Comparison of ENCODE assay signal across 22 cellular contexts in genomic region chr13:99661791-99662190, GRCh38. TPM values are rescaled to one million over a fixed set of nuclear protein-coding genes. Genes with fewer than 3 reads are reported as not detected.
A peak's percentile ranks its signal among the peaks of the same experiment; 100 is the strongest.
DNase-seq lines count a peak whose midpoint lies in the region; ATAC-seq and TF ChIP-seq lines count a peak whose summit lies in the region.
"Had no signal": no experiment of that assay in that cellular context is flagged by ENCODE, and none has a peak within 500 bp of the region (broad histone marks: within the 10 kb centered on the region; RNA-seq: fewer than 3 reads in every experiment).

No MANE protein-coding gene starts in this region.

- H3K27me3 Mint-ChIP-seq in CD4-positive, alpha-beta memory T cell = no peaks in the 10 kb centered on the region

- no peak for ATAC-seq in HG03571 (IDR thresholded peaks at IDR 0.05; ENCODE audit: unreplicated experiment)
- ATAC-seq: activated CD8-positive, alpha-beta memory T cell treated with anti-CD3 and anti-CD28 coated beads, Interleukin-2, amount 10 ng/mL, durations not matched to agents 7 days and 5 days; psoas muscle had no signal

- intact Hi-C loops in CD4-positive, alpha-beta memory T cell (cut with micrococcal nuclease) = no loop called here
- intact Hi-C loops in colonic mucosa (cut with DNase I) = no loop called here

- POLR2A ChIA-PET in CD4-positive, alpha-beta memory T cell (lab: Charles Lee; ENCODE audit: partially characterized antibody) = no interaction called here

- H3K27ac Mint-ChIP-seq in CD4-positive, alpha-beta memory T cell = peak overlapping the region in 6 of 7 donors; percentile 42 to 61 (median 47)
- H3K27ac Mint-ChIP-seq: activated CD8-positive, alpha-beta memory T cell treated with anti-CD3 and anti-CD28 coated beads, Interleukin-2, amount 10 ng/mL, durations not matched to agents 7 days and 5 days had no signal

- no peaks in the 10 kb centered on the region for H3K36me3 ChIP-seq in CD4-positive, alpha-beta memory T cell (ENCODE audit: insufficient read depth, low read length)
- no peaks in the 10 kb centered on the region for H3K36me3 ChIP-seq in HUES48 (ENCODE audit: control insufficient read depth, insufficient read depth, low read length)
- no peaks in the 10 kb centered on the region for H3K36me3 ChIP-seq in NT2/D1 (ENCODE audit: insufficient read depth, insufficient read length, low read length)
- H3K36me3 ChIP-seq in iPS-20b (ENCODE audit: insufficient read depth, low read depth, low read length) = no peaks in the 10 kb centered on the region
- no peaks in the 10 kb centered on the region for H3K36me3 ChIP-seq in tibial nerve
- H3K36me3 ChIP-seq in colonic mucosa = no peaks in the 10 kb centered on the region

- no peak overlapping the region for H3K4me3 Mint-ChIP-seq in CD4-positive, alpha-beta memory T cell
- H3K4me3 Mint-ChIP-seq: activated CD8-positive, alpha-beta memory T cell treated with anti-CD3 and anti-CD28 coated beads, Interleukin-2, amount 10 ng/mL, durations not matched to agents 7 days and 5 days had no signal

- H3K27me3 ChIP-seq in CD4-positive, alpha-beta memory T cell (ENCODE audit: insufficient read depth, low read length) = no peaks in the 10 kb centered on the region
- H3K27me3 ChIP-seq in HUES48 (ENCODE audit: control insufficient read depth, insufficient read depth, low read length) = no peaks in the 10 kb centered on the region
- H3K27me3 ChIP-seq in NT2/D1 (ENCODE audit: insufficient read depth, insufficient read length) = no peaks in the 10 kb centered on the region
- no peaks in the 10 kb centered on the region for H3K27me3 ChIP-seq in iPS-20b (ENCODE audit: insufficient read depth, low read length)
- H3K27me3 ChIP-seq in tibial nerve = peaks cover 0 to 2% of the 10 kb centered on the region in 2 donors
- no peaks in the 10 kb centered on the region for H3K27me3 ChIP-seq in colonic mucosa

- H3K9me3 Mint-ChIP-seq in CD4-positive, alpha-beta memory T cell = no peaks in the 10 kb centered on the region

- TF ChIP-seq EP300 in tibial nerve (IDR thresholded peaks at IDR 0.05) = no peak

- no peaks in the 10 kb centered on the region for H3K9me3 ChIP-seq in CD4-positive, alpha-beta memory T cell (ENCODE audit: control insufficient read depth in 1 of 2, low read length in 2 of 2)
- no peaks in the 10 kb centered on the region for H3K9me3 ChIP-seq in HUES48 (ENCODE audit: control insufficient read depth, insufficient read depth, low read length)
- H3K9me3 ChIP-seq in NT2/D1 (ENCODE audit: insufficient read depth, low read length) = no peaks in the 10 kb centered on the region
- no peaks in the 10 kb centered on the region for H3K9me3 ChIP-seq in iPS-20b (ENCODE audit: insufficient read depth, low read depth, low read length)
- H3K9me3 ChIP-seq in tibial nerve = no peaks in the 10 kb centered on the region
- no peaks in the 10 kb centered on the region for H3K9me3 ChIP-seq in colonic mucosa
- H3K9me3 ChIP-seq: psoas muscle had no signal

- peaks cover 22 to 47% (median 29%) of the 10 kb centered on the region in 4 donors for H3K4me1 Mint-ChIP-seq in CD4-positive, alpha-beta memory T cell

- no peak overlapping the region for H3K9ac ChIP-seq in HUES48 (ENCODE audit: low read depth, low read length)
- H3K9ac ChIP-seq in NT2/D1 (ENCODE audit: insufficient read length, low read depth) = no peak overlapping the region
- H3K9ac ChIP-seq in iPS-20b (ENCODE audit: low read depth, low read length) = peak overlapping the region; percentile 89; the same call in 1 of the 2 replicates
- no peak overlapping the region for H3K9ac ChIP-seq in colonic mucosa (ENCODE audit: low read depth in 2 of 2, low read length in 2 of 2)

- no peak overlapping the region for H3K4me3 ChIP-seq in CD4-positive, alpha-beta memory T cell (ENCODE audit: low read length in 2 of 2)
- H3K4me3 ChIP-seq in HUES48 (ENCODE audit: low read depth, low read length) (no peak overlapping the region), NT2/D1 (ENCODE audit: insufficient read length, low read depth) (no peak overlapping the region), iPS-20b (ENCODE audit: low read length) (peak overlapping the region; percentile 1; the same call in 1 of the 2 replicates), tibial nerve (no peak overlapping the region), colonic mucosa (no peak overlapping the region)
- H3K4me3 ChIP-seq: psoas muscle, skin epidermis had no signal

- DNase-seq in CD4-positive, alpha-beta memory T cell = no peak
- peak; percentile 91 for DNase-seq in NT2/D1 (ENCODE audit: low read depth, low spot score)
- DNase-seq in tibial nerve (ENCODE audit: low spot score in 2 of 2) = no peak
- no peak for DNase-seq in kidney tubule cell (ENCODE audit: low spot score)
- no peak for DNase-seq in colonic mucosa
- DNase-seq: ACHN; activated CD4-positive, alpha-beta T cell treated with anti-CD3 and anti-CD28 coated beads for 4 hours; activated CD8-positive, alpha-beta memory T cell treated with anti-CD3 and anti-CD28 coated beads, Interleukin-2, amount 10 ng/mL, durations not matched to agents 7 days and 5 days; activated effector memory CD4-positive, alpha-beta T cell treated with Interleukin-2 at 50 U/mL for 16 hours; dermis blood vessel endothelial cell; DMS53; midbrain; MV-4-11; NCI-H2081 treated with DMSO at 0.1 percent for 48 hours; psoas muscle; stimulated activated CD4-positive, alpha-beta T cell treated with anti-CD3 and anti-CD28 coated beads, Interleukin-4, amount 100 ng/mL, for 24 hours had no signal

- TF ChIP-seq CTCF in tibial nerve (IDR thresholded peaks at IDR 0.05) = no peak
- no peak for TF ChIP-seq CTCF in colonic mucosa (IDR thresholded peaks at IDR 0.05)

- peaks cover 0 to 2% of the 10 kb centered on the region in 2 donors for H3K36me3 Mint-ChIP-seq in CD4-positive, alpha-beta memory T cell
- H3K36me3 Mint-ChIP-seq: activated CD8-positive, alpha-beta memory T cell treated with anti-CD3 and anti-CD28 coated beads, Interleukin-2, amount 10 ng/mL, durations not matched to agents 7 days and 5 days had no signal

- CTCF ChIA-PET in CD4-positive, alpha-beta memory T cell (lab: Charles Lee; ENCODE audit: partially characterized antibody) = interaction anchor here (1.0 to 1.5 kb wide), 2 partner anchors 236 to 572 kb away, joined by 3 to 5 read pairs; no protein-coding TSS in a partner anchor

- peaks cover 41% of the 10 kb centered on the region for H3K4me1 ChIP-seq in CD4-positive, alpha-beta memory T cell (ENCODE audit: insufficient read depth, low read length)
- peaks cover 75% of the 10 kb centered on the region for H3K4me1 ChIP-seq in HUES48 (ENCODE audit: control insufficient read depth, insufficient read depth, low read length)
- peaks cover 8% of the 10 kb centered on the region for H3K4me1 ChIP-seq in NT2/D1 (ENCODE audit: insufficient read depth, insufficient read length)
- H3K4me1 ChIP-seq in iPS-20b (ENCODE audit: insufficient read depth, low read length) = peaks cover 58% of the 10 kb centered on the region
- H3K4me1 ChIP-seq in tibial nerve = peaks cover 0 to 27% (median 3%) of the 10 kb centered on the region in 4 donors
- H3K4me1 ChIP-seq in colonic mucosa = no peaks in the 10 kb centered on the region
- H3K4me1 ChIP-seq: psoas muscle had no signal

- no peak for TF ChIP-seq POLR2A in tibial nerve (IDR thresholded peaks at IDR 0.05)

- H3K27ac ChIP-seq in CD4-positive, alpha-beta memory T cell (ENCODE audit: low read depth, low read length) = no peak overlapping the region
- peak overlapping the region; percentile 96 for H3K27ac ChIP-seq in HUES48 (ENCODE audit: low read depth, low read length)
- H3K27ac ChIP-seq in iPS-20b (ENCODE audit: low read length) = peak overlapping the region; percentile 31
- no peak overlapping the region for H3K27ac ChIP-seq in tibial nerve
- no peak overlapping the region for H3K27ac ChIP-seq in colonic mucosa
- H3K27ac ChIP-seq: C4-2B, HL-60, psoas muscle, skin epidermis had no signal

- 89 to 91% methylated on average over 3 of the region's 3 CpGs for WGBS in tibial nerve, 2 donors

RNA-seq across cellular contexts. Expression of gene CLYBL, which starts 55.3 kb away (rescaled TPM):
- 10 to 100 TPM in 1 of 2 experiments, 1 to 10 TPM in 1; 9.8 to 10.1 TPM for total RNA-seq in CD4-positive, alpha-beta memory T cell
- polyA plus RNA-seq in CD4-positive, alpha-beta memory T cell = 10 to 100 TPM; 17.3 to 24.8 TPM
- total RNA-seq in tibial nerve (10 to 100 TPM in 1 of 4 donors, 1 to 10 TPM in 3; 1.6 to 28.0 (median 3.5) TPM), colonic mucosa (10 to 100 TPM; 12.9 to 34.7 TPM)

Comparison
In these comparisons a context has a peak if more than half of its experiments do, and no peak if none do; other contexts are left out.
1. H3K27ac ChIP-seq: peak in HUES48 (single experiment) and iPS-20b (single experiment); none in CD4-positive, alpha-beta memory T cell (single experiment), tibial nerve (0 of 4) and colonic mucosa (single experiment).